Comparison of ENCODE assay signal across 13 cellular contexts in the genomic region with DNA sequence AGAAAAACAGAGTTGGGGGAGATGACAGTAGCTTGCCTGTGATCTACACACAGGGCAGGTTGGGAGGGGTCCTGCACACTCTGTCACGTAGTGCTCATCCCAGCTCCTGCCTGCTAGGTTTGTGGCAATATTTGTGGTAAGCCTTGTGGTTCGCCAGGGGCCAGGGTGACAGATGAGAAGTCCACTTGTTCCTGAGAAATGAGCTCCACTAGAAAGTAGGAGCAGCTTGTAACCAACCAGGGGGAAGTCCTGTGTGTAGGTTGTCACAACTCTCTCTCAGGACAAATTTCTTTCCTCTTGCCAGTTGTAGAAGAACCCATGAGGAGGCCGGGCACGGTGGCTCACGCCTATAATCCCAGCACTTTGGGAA.
DNase-seq lines count a peak whose midpoint lies in the region; ATAC-seq, FAIRE-seq and TF ChIP-seq lines count a peak whose summit lies in the region.
"Had no signal": no experiment of that assay in that cellular context is flagged by ENCODE, and none has a peak within 500 bp of the region (broad histone marks: within the 10 kb centered on the region; RNA-seq: fewer than 3 reads in every experiment).

No MANE protein-coding gene starts in this region.

- no peak overlapping the region for H3K14ac ChIP-seq in H1 (ENCODE audit: insufficient read length)

- peaks cover 1 to 4% (median 3%) of the 10 kb centered on the region in 4 experiments; a peak in 4 of 7 replicates for H3K4me1 ChIP-seq in H1 (replicated peaks in 1 of 4; ENCODE audit: control insufficient read depth in 3 of 4, insufficient read depth in 4 of 4, low read length in 3 of 4)

- H2BK5ac ChIP-seq in H1 (ENCODE audit: low read depth, low read length) = no peak overlapping the region

- H3K18ac ChIP-seq in H1 (ENCODE audit: extremely low read depth, low read length) = no peak overlapping the region

- H3K4me3 ChIP-seq in H1 (ENCODE audit: extremely low read depth in 1 of 4, insufficient read depth in 2 of 4, low read depth in 3 of 4, low read length in 4 of 4) = no peak overlapping the region
- H3K4me3 ChIP-seq: adrenal gland, coronary artery had no signal

- TF ChIP-seq EP300 in H1 (IDR thresholded peaks at IDR 0.05; ENCODE audit: borderline replicate concordance in 1 of 2, low read depth in 2 of 2, low read length in 2 of 2) = no peak

- FAIRE-seq in H1 (lab: Jason Lieb, UNC) = no peak

- H3K56ac ChIP-seq in H1 (replicated peaks; ENCODE audit: insufficient read length, low read depth, low read length) = no peak overlapping the region

- H3K4ac ChIP-seq in H1 (replicated peaks; ENCODE audit: insufficient read length, low read depth, low read length) = no peak overlapping the region

- no peak overlapping the region for H3K9ac ChIP-seq in H1 (replicated peaks in 1 of 4; ENCODE audit: extremely low read depth in 1 of 4, low read depth in 3 of 4, low read length in 3 of 4)

- H4K20me1 ChIP-seq in H1 (replicated peaks in 1 of 2; ENCODE audit: control insufficient read depth in 1 of 2, insufficient read depth in 2 of 2, low read length in 2 of 2) = peaks cover 3 to 7% of the 10 kb centered on the region in 2 experiments

- no peak overlapping the region for H2BK20ac ChIP-seq in H1 (ENCODE audit: low read length)

- H3K36me3 ChIP-seq in H1 (ENCODE audit: control insufficient read depth in 2 of 4, insufficient read depth in 4 of 4, low read length in 3 of 4) = peaks cover 2 to 24% (median 3%) of the 10 kb centered on the region in 4 experiments; a peak in 4 of 8 replicates
- H3K36me3 ChIP-seq: adrenal gland had no signal

- peaks cover 0 to 76% of the 10 kb centered on the region in 2 experiments; a peak in 3 of 4 replicates for H3K79me2 ChIP-seq in H1 (ENCODE audit: control insufficient read depth in 1 of 2, insufficient read depth in 2 of 2, low read length in 2 of 2)

- no peak for TF ChIP-seq RAD21 in H1 (IDR thresholded peaks at IDR 0.05 in 1 of 2, conservative IDR thresholded peaks at IDR 0.05 in 1 of 2; ENCODE audit: low read depth in 2 of 2, low read length in 2 of 2)

- 0 out of 2 replicates have a peak overlapping the region, but pooled peaks have one; percentile 67 for H2BK15ac ChIP-seq in H1 (ENCODE audit: low read length)

- H2AK5ac ChIP-seq in H1 (ENCODE audit: low read depth, low read length) = no peak overlapping the region

- 0 out of 2 replicates have a peak overlapping the region, but pooled peaks have one; percentile 23 for H2BK12ac ChIP-seq in H1 (ENCODE audit: low read depth, low read length)

- H4K5ac ChIP-seq in H1 (ENCODE audit: insufficient read length, low read depth, low read length) = no peak overlapping the region

- H4K8ac ChIP-seq in H1 (ENCODE audit: extremely low read depth, insufficient read depth, low read length) = no peak overlapping the region

- no peak overlapping the region for H2AFZ ChIP-seq in H1 (ENCODE audit: low read length)

- H3K9me3 ChIP-seq in H1 (ENCODE audit: insufficient read depth in 2 of 2, low read depth in 1 of 2, low read length in 1 of 2) = no peaks in the 10 kb centered on the region
- H3K9me3 ChIP-seq: adrenal gland had no signal

- H3K27me3 ChIP-seq in H1 (replicated peaks in 1 of 4; ENCODE audit: control insufficient read depth in 3 of 4, extremely low read depth in 1 of 4, insufficient read depth in 3 of 4, low read length in 3 of 4) = no peaks in the 10 kb centered on the region
- H3K27me3 ChIP-seq: adrenal gland had no signal

- no peak overlapping the region for H4K91ac ChIP-seq in H1 (replicated peaks; ENCODE audit: insufficient read length, low read length)

- H2BK120ac ChIP-seq in H1 (replicated peaks; ENCODE audit: low read depth, low read length) = no peak overlapping the region

- no peak for TF ChIP-seq POLR2A in H1 (IDR thresholded peaks at IDR 0.05; ENCODE audit: control extremely low read depth in 1 of 2, low read depth in 2 of 2, low read length in 2 of 2)

- POLR2A ChIA-PET in H1 (lab: Charles Lee; ENCODE audit: partially characterized antibody) = interaction anchor here (1.2 kb wide), 1 partner anchor 20 kb away, joined by 4 read pairs; no protein-coding TSS in a partner anchor

- H3K4me2 ChIP-seq in H1 (ENCODE audit: insufficient read depth in 1 of 2, low read depth in 2 of 2, low read length in 2 of 2) = no peak overlapping the region

- peaks cover 8% of the 10 kb centered on the region; the same call in 1 of the 2 replicates for H3K79me1 ChIP-seq in H1 (ENCODE audit: low read depth, low read length)

- no peak for TF ChIP-seq CTCF in H1 (IDR thresholded peaks at IDR 0.05; ENCODE audit: control extremely low read depth in 1 of 3, insufficient read depth in 1 of 3, low read depth in 1 of 3, low read length in 3 of 3)

- 90% methylated on average over 5 of the region's 5 CpGs; no CpG with 5 or more reads in 1 of the 2 experiments for WGBS in H1 (ENCODE audit: extremely low coverage in 1 of 2, insufficient coverage in 1 of 2, insufficient read length in 1 of 2, insufficient replicate concordance in 2 of 2, low coverage in 1 of 2, low lambda C conversion rate in 2 of 2, missing lambda C conversion rate in 1 of 2), 2 experiments

- ATAC-seq in stimulated activated naive CD8-positive, alpha-beta T cell treated with anti-CD3 and anti-CD28 coated beads, Interleukin-15, Interleukin-2, amounts not matched to agents 100 U/mL and 50 U/mL, for 24 hours = no peak
- no peak for ATAC-seq in HG03095 (IDR thresholded peaks at IDR 0.05; ENCODE audit: unreplicated experiment)
- ATAC-seq: T-helper 17 cell had no signal

- 0 out of 2 replicates have a peak overlapping the region, but pooled peaks have one; percentile 19 for H3K27ac ChIP-seq in H1 (ENCODE audit: low read depth, low read length)

- CTCF ChIA-PET in H1 (lab: Charles Lee; ENCODE audit: partially characterized antibody) = interaction anchor here (0.8 to 1.0 kb wide), 3 partner anchors 9 to 44 kb away, joined by 3 read pairs; no protein-coding TSS in a partner anchor

- DNase-seq in GDM1 (lab: John Stamatoyannopoulos, UW) = peak; percentile 18
- peak; percentile 67 for DNase-seq in MV-4-11 (lab: John Stamatoyannopoulos, UW)
- DNase-seq in H1 (ENCODE audit: low read depth in 1 of 2, low spot score in 2 of 2) = no peak
- peak; percentile 12 for DNase-seq in stimulated activated naive CD8-positive, alpha-beta T cell treated with anti-CD3 and anti-CD28 coated beads, Interleukin-15, Interleukin-2, amounts not matched to agents 100 U/mL and 50 U/mL, for 24 hours
- no peak for DNase-seq in activated CD4-positive, alpha-beta T cell treated with anti-CD3 and anti-CD28 coated beads, Interleukin-2, amount 50 U/mL, for 1 hour
- no peak for DNase-seq in RKO (ENCODE audit: low spot score)
- DNase-seq: activated CD4-positive, alpha-beta T cell treated with anti-CD3 and anti-CD28 coated beads for 4 hours; NCI-H1417; occipital lobe; T-helper 17 cell had no signal

- H3K23me2 ChIP-seq in H1 (ENCODE audit: low read depth, low read length) = no peaks in the 10 kb centered on the region

- no peak overlapping the region for H3K23ac ChIP-seq in H1 (ENCODE audit: insufficient read length)

TF ChIP-seq in H1, 55 proteins besides CTCF, POLR2A, EP300 and RAD21:
- TF ChIP-seq CHD1 (IDR thresholded peaks at IDR 0.05; ENCODE audit: low read depth, low read length) (no peak), SP1 (IDR thresholded peaks at IDR 0.05; ENCODE audit: low read depth, low read length) (no peak), CEBPB (IDR thresholded peaks at IDR 0.05; ENCODE audit: low read depth, low read length) (no peak), RBBP5 (IDR thresholded peaks at IDR 0.05; ENCODE audit: borderline replicate concordance, low read depth, low read length) (no peak), NANOG (IDR thresholded peaks at IDR 0.05; ENCODE audit: insufficient read depth, low read depth, low read length, poor library complexity, severe bottlenecking) (no peak), SAP30 (IDR thresholded peaks at IDR 0.05; ENCODE audit: insufficient read depth, insufficient replicate concordance, low read length) (no peak), JUND (IDR thresholded peaks at IDR 0.05; ENCODE audit: low read length) (no peak), GTF2F1 (IDR thresholded peaks at IDR 0.05; ENCODE audit: borderline replicate concordance, low read depth, low read length) (no peak), EGR1 (IDR thresholded peaks at IDR 0.05; ENCODE audit: borderline replicate concordance, low read depth, low read length) (no peak), SUZ12 (IDR thresholded peaks at IDR 0.05; ENCODE audit: low read length) (no peak)
- TF ChIP-seq, protein P1, sequence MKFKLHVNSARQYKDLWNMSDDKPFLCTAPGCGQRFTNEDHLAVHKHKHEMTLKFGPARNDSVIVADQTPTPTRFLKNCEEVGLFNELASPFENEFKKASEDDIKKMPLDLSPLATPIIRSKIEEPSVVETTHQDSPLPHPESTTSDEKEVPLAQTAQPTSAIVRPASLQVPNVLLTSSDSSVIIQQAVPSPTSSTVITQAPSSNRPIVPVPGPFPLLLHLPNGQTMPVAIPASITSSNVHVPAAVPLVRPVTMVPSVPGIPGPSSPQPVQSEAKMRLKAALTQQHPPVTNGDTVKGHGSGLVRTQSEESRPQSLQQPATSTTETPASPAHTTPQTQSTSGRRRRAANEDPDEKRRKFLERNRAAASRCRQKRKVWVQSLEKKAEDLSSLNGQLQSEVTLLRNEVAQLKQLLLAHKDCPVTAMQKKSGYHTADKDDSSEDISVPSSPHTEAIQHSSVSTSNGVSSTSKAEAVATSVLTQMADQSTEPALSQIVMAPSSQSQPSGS (IDR thresholded peaks at IDR 0.05; ENCODE audit: low read length) = no peak

Comparison
In these comparisons a context has a peak if more than half of its experiments do, and no peak if none do; other contexts are left out.
1. DNase-seq: peak in GDM1 (single experiment), MV-4-11 (single experiment) and stimulated activated naive CD8-positive, alpha-beta T cell treated with anti-CD3 and anti-CD28 coated beads, Interleukin-15, Interleukin-2, amounts not matched to agents 100 U/mL and 50 U/mL, for 24 hours (single experiment); none in H1 (0 of 2), activated CD4-positive, alpha-beta T cell treated with anti-CD3 and anti-CD28 coated beads, Interleukin-2, amount 50 U/mL, for 1 hour (single experiment) and RKO (single experiment).